In the genomic region with DNA sequence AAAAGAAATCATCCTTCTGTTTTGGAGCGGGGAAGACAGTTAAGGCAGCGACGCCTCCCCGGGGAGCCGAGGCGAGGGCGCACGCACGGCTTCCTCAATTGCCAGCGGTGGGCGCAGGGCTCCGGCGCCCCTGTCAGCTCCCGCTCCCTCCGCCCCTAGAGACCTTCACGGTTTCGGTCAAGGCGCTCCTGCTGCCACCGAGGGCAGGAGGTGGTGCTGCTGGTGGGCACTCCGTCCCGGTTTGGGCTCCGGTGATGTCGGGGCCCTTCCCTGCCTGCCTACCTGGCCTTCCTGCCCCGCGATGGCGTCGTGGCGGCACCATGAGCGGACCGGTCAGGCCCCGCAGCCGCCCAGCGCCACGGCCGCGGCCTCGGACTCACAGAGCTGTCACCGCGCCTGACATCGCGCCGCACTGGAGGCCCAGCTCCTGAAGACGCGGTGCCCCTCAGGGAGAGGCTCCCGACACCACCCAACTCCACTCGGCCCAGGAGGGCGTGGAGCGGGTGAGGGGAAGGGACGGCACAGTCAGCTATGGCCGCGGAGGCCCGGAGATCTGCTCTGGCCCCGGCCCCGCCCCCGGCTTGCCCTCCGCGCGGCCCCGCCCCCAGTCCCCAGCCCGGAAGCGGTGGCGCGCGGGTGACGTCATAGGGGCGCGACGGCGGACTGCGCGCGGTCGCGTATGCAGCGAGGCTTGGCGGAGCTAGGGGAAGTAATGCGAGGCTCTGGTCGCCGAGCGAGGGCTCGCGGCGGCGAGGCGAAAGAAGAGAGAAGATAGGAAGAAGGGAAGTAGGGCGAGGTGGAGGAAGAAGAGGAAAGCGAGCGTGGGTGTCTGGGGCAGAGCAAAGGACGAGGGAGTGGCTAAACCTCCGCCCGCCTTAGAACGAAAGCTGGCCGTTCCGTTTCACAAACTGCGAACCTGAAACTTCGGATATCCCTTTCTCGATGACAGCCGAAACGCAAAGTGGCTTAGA, we compare ENCODE assay signal across 8 cellular contexts. TPM values are rescaled to one million over a fixed set of nuclear protein-coding genes. Genes with fewer than 3 reads are reported as not detected.
DNase-seq lines count a peak whose midpoint lies in the region; ATAC-seq and TF ChIP-seq lines count a peak whose summit lies in the region.

A gene with protein sequence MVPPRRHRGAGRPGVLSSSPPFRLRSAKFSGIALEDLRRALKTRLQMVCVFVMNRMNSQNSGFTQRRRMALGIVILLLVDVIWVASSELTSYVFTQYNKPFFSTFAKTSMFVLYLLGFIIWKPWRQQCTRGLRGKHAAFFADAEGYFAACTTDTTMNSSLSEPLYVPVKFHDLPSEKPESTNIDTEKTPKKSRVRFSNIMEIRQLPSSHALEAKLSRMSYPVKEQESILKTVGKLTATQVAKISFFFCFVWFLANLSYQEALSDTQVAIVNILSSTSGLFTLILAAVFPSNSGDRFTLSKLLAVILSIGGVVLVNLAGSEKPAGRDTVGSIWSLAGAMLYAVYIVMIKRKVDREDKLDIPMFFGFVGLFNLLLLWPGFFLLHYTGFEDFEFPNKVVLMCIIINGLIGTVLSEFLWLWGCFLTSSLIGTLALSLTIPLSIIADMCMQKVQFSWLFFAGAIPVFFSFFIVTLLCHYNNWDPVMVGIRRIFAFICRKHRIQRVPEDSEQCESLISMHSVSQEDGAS (minus strand): TSS at position 555 of the 971 bp plus-strand sequence. CDS start 233 bp downstream, at position 322.

- H3K27ac ChIP-seq in DOHH2 (ENCODE audit: low read depth, low read length), result peak within 1 kb of the TSS; percentile 88
- H3K27ac ChIP-seq in GM23338 (ENCODE audit: low read depth), result peak within 1 kb of the TSS; percentile 87
- H3K27ac ChIP-seq in esophagus squamous epithelium, result peak within 1 kb of the TSS; percentile 97 to 98 (median 97)

- H3K36me3 ChIP-seq in DOHH2 (ENCODE audit: control insufficient read depth, low read length) (peaks cover 40% of the 10 kb centered on the region), GM23338 (ENCODE audit: insufficient read depth) (no peaks in the 10 kb centered on the region), esophagus squamous epithelium (peaks cover 0 to 13% (median 0%) of the 10 kb centered on the region in 3 donors)

- TF ChIP-seq CTCF in DOHH2 (IDR thresholded peaks at IDR 0.05; ENCODE audit: low read depth, low read length, poor library complexity, severe bottlenecking) (peak; percentile 30), GM23338 (conservative IDR thresholded peaks at IDR 0.05; ENCODE audit: low read depth in 2 of 2) (no peak), esophagus squamous epithelium (IDR thresholded peaks at IDR 0.05) (peak in 3 of 6 experiments; percentile 4 to 37 (median 5))

- H3K27ac Mint-ChIP-seq in GM23338 (peak within 1 kb of the TSS; percentile 98), naive B cell (peak within 1 kb of the TSS; percentile 93 to 99 (median 96))
- H3K27ac Mint-ChIP-seq in stimulated activated effector memory CD8-positive, alpha-beta T cell treated with anti-CD3 and anti-CD28 coated beads, Interleukin-12 subunit alpha, Interleukin-12 subunit beta, amount 100 ng/mL, for 72 hours, result peak within 1 kb of the TSS; percentile 95

- H3K9me2 ChIP-seq in DOHH2 (replicated peaks; ENCODE audit: control insufficient read depth, low read length) (no peaks in the 10 kb centered on the region), GM23338 (ENCODE audit: insufficient read depth) (no peaks in the 10 kb centered on the region)

- peaks cover 7% of the 10 kb centered on the region; the same call in 2 of the 3 replicates for H3K4me1 Mint-ChIP-seq in GM23338
- peaks cover 15 to 30% (median 22%) of the 10 kb centered on the region in 3 donors for H3K4me1 Mint-ChIP-seq in naive B cell
- no peaks in the 10 kb centered on the region for H3K4me1 Mint-ChIP-seq in stimulated activated effector memory CD8-positive, alpha-beta T cell treated with anti-CD3 and anti-CD28 coated beads, Interleukin-12 subunit alpha, Interleukin-12 subunit beta, amount 100 ng/mL, for 72 hours

- peaks cover 33% of the 10 kb centered on the region for H3K4me1 ChIP-seq in DOHH2 (ENCODE audit: control insufficient read depth, low read length)
- no peaks in the 10 kb centered on the region; the same call in 1 of the 2 replicates for H3K4me1 ChIP-seq in GM23338 (ENCODE audit: insufficient read depth)
- peaks cover 3 to 33% (median 16%) of the 10 kb centered on the region in 3 donors for H3K4me1 ChIP-seq in esophagus squamous epithelium

- intact Hi-C loops in esophagus squamous epithelium (cut with DNase I), result no loop called here

- 0 to 1% methylated on average over 39 of the region's 99 CpGs for WGBS in esophagus squamous epithelium, 2 donors

- H3K9me3 ChIP-seq in DOHH2 (ENCODE audit: control insufficient read depth, insufficient read depth, low read length) (no peaks in the 10 kb centered on the region), esophagus squamous epithelium (no peaks in the 10 kb centered on the region)

- peak; percentile 96 for ATAC-seq in GM23338
- ATAC-seq in naive B cell (ENCODE audit: low read depth in 2 of 2), result peak; percentile 86
- peak; percentile 93 for ATAC-seq in stimulated activated effector memory CD8-positive, alpha-beta T cell treated with anti-CD3 and anti-CD28 coated beads, Interleukin-12 subunit alpha, Interleukin-12 subunit beta, amount 100 ng/mL, for 72 hours

- H3K4me3 Mint-ChIP-seq in GM23338, result peak within 1 kb of the TSS; percentile 93
- H3K4me3 Mint-ChIP-seq in naive B cell, result peak within 1 kb of the TSS; percentile 80 to 97 (median 92)
- H3K4me3 Mint-ChIP-seq in stimulated activated effector memory CD8-positive, alpha-beta T cell treated with anti-CD3 and anti-CD28 coated beads, Interleukin-12 subunit alpha, Interleukin-12 subunit beta, amount 100 ng/mL, for 72 hours, result peak within 1 kb of the TSS; percentile 79

- H3K27me3 Mint-ChIP-seq in GM23338 (ENCODE audit: insufficient read depth, low read depth, poor library complexity) (peaks cover 5% of the 10 kb centered on the region), naive B cell (no peaks in the 10 kb centered on the region)

- H3K79me2 ChIP-seq in DOHH2 (ENCODE audit: control insufficient read depth, low read length) (peaks cover 54% of the 10 kb centered on the region), GM23338 (replicated peaks; ENCODE audit: insufficient read depth) (peaks cover 18% of the 10 kb centered on the region)

- H3K36me3 Mint-ChIP-seq in GM23338 (ENCODE audit: low read depth) (peaks cover 4% of the 10 kb centered on the region; the same call in 1 of the 3 replicates), naive B cell (no peaks in the 10 kb centered on the region)
- H3K36me3 Mint-ChIP-seq in stimulated activated effector memory CD8-positive, alpha-beta T cell treated with anti-CD3 and anti-CD28 coated beads, Interleukin-12 subunit alpha, Interleukin-12 subunit beta, amount 100 ng/mL, for 72 hours, result peaks cover 45% of the 10 kb centered on the region

- DNase-seq in GM23338 (ENCODE audit: low spot score) (peak; percentile 92), Kasumi-1 (lab: John Stamatoyannopoulos, UW) (peak; percentile 83 to 87), RKO (ENCODE audit: low spot score) (peak; percentile 91), activated T-helper 1 cell treated with Interleukin-2 at 50 U/mL for 16 hours (ENCODE audit: low read depth) (peak; percentile 92), esophagus squamous epithelium (lab: John Stamatoyannopoulos, UW) (peak; percentile 59), naive B cell (peak; percentile 98)
- DNase-seq in stimulated activated effector memory CD8-positive, alpha-beta T cell treated with anti-CD3 and anti-CD28 coated beads, Interleukin-12 subunit alpha, Interleukin-12 subunit beta, amount 100 ng/mL, for 72 hours (ENCODE audit: low spot score in 2 of 2), result peak; percentile 99 to 100

- H3K4me3 ChIP-seq in DOHH2 (ENCODE audit: low read length), result peak within 1 kb of the TSS; percentile 98
- H3K4me3 ChIP-seq in GM23338, result peak within 1 kb of the TSS; percentile 97
- H3K4me3 ChIP-seq in esophagus squamous epithelium, result peak within 1 kb of the TSS; percentile 89 to 95 (median 94)

- H3K27me3 ChIP-seq in DOHH2 (ENCODE audit: control insufficient read depth, low read length) (no peaks in the 10 kb centered on the region), GM23338 (ENCODE audit: insufficient read depth) (peaks cover 4% of the 10 kb centered on the region; the same call in 1 of the 2 replicates), esophagus squamous epithelium (no peaks in the 10 kb centered on the region)

- H3K9me3 Mint-ChIP-seq in GM23338 (peaks cover 3% of the 10 kb centered on the region; the same call in 1 of the 3 replicates), naive B cell (no peaks in the 10 kb centered on the region)
- no peaks in the 10 kb centered on the region for H3K9me3 Mint-ChIP-seq in stimulated activated effector memory CD8-positive, alpha-beta T cell treated with anti-CD3 and anti-CD28 coated beads, Interleukin-12 subunit alpha, Interleukin-12 subunit beta, amount 100 ng/mL, for 72 hours

- peak in 3 of 4 donors; percentile 48 to 90 (median 78) for TF ChIP-seq POLR2A in esophagus squamous epithelium (IDR thresholded peaks at IDR 0.05)

- H3F3A ChIP-seq in DOHH2 (ENCODE audit: control insufficient read depth, insufficient read depth), result peaks cover 23% of the 10 kb centered on the region
- no peaks in the 10 kb centered on the region for H3F3A ChIP-seq in GM23338 (replicated peaks; ENCODE audit: low read depth)

- H4K20me1 ChIP-seq in DOHH2 (ENCODE audit: control insufficient read depth, insufficient read depth, low read depth, low read length) (no peaks in the 10 kb centered on the region), GM23338 (replicated peaks; ENCODE audit: insufficient read depth) (no peaks in the 10 kb centered on the region; the same call in 1 of the 2 replicates)

- H3K4me2 ChIP-seq in DOHH2 (ENCODE audit: low read length), result peak within 1 kb of the TSS; percentile 73
- peak within 1 kb of the TSS; percentile 92 for H3K4me2 ChIP-seq in GM23338

- H2AFZ ChIP-seq in GM23338, result peak within 1 kb of the TSS; percentile 96

TF ChIP-seq in GM23338, 12 proteins besides CTCF, POLR2A, EP300 and RAD21:
- TF ChIP-seq STAT1 (IDR thresholded peaks at IDR 0.05; ENCODE audit: unreplicated experiment), result no peak
- TF ChIP-seq POLR2AphosphoS5 (IDR thresholded peaks at IDR 0.05; ENCODE audit: low read depth), result peak; percentile 93
- peak; percentile 99 for TF ChIP-seq CREB1 (CRISPR knock-in tag; IDR thresholded peaks at IDR 0.05; ENCODE audit: low read depth)

RNA-seq across cellular contexts. Expression of the gene that starts here (rescaled TPM):
- 30.5 and 41.2 TPM in 2 replicates for total RNA-seq in GM23338 (2014; rRNA removed; shearing (Covaris generic))
- polyA plus RNA-seq in GM23338 (2016; fragmentation: Nextera tagmentation; extraction: Ambion mirVana) (10.9 and 11.1 TPM in 2 replicates), naive B cell (ENCODE audit: low read depth in 6 of 6) (10 to 100 TPM in 3 of 6 donors, 1 to 10 TPM in 3; 1.1 to 15.1 (median 10.8) TPM)
- 10 to 100 TPM; 43.9 to 75.3 (median 58.0) TPM for total RNA-seq in esophagus squamous epithelium

Comparison
In these comparisons a context has a peak if more than half of its experiments do, and no peak if none do; other contexts are left out.
1. Peak in every context shown above with its lines: DNase-seq, ATAC-seq, H3K4me3 ChIP-seq and H3K27ac ChIP-seq.